8 cellular contexts compared by ENCODE assay signal in the genomic region with DNA sequence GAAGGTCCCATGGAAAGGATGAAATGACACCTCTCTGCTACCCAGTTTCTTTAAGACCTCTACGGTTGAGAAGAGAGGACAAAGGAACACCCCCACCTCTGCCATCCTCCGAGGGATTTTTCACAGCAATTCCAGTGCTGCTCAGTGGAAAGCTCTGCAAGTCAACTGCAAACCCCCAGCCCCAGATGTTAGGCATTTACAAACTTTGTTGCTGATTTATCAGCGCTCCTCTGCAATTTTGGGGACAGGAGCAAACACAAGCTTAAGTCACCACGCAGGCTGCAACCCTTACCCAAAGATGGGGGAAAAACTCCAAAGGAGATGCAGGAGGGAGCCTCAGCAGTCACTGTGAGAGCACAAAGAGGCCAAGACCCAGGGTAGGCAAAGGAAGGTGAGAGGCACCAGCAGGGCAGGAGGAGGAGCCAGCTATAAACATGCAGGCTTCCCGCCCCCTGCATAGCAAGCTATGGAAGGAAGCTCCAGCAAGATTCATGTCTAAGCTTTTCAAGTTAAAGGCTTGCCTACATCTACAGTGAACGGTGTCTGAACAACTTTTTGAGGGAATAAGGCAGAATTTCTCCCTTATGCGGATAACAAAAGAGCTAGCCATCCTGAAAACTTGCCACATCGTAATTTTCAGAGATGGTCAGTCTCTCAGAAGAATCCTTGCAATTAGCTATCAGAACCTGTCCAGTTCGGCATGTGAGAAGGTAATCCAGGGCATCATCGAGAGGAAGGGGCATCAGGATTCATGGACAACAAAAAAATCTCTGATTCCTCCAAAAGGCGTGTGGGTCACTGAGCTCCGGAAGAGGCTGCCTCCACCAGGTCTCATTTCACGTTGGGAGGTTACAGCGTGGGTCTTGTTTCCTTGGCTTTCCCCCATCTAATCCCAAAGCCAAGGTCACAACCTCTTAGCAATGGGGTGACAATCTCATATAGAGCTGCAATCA. TPM values are rescaled to one million over a fixed set of nuclear protein-coding genes. Genes with fewer than 3 reads are reported as not detected.
DNase-seq lines count a peak whose midpoint lies in the region; ATAC-seq and TF ChIP-seq lines count a peak whose summit lies in the region.

No MANE protein-coding gene starts in this region.

- H3K36me3 ChIP-seq in tibial nerve = peaks cover 0 to 7% (median 0%) of the 10 kb centered on the region in 3 donors

- intact Hi-C loops in left colon (cut with DNase I, micrococcal nuclease) = no loop called here

- ATAC-seq in activated T-cell treated with anti-CD3 and anti-CD28 coated beads, Interleukin-2, amount 50 U/mL, for 4 hours = peak; percentile 12 to 28
- ATAC-seq in left colon = no peak
- ATAC-seq in GM19463 (IDR thresholded peaks at IDR 0.05; ENCODE audit: unreplicated experiment) = no peak

- no peaks in the 10 kb centered on the region for H3K9me3 Mint-ChIP-seq in activated T-cell treated with anti-CD3 and anti-CD28 coated beads, Interleukin-2, amount 50 U/mL, for 4 hours
- H3K9me3 Mint-ChIP-seq in activated naive CD4-positive, alpha-beta T cell treated with anti-CD3 and anti-CD28 coated beads, Interleukin-2, amount 50 U/mL, for 24 hours = no peaks in the 10 kb centered on the region

- no peak for TF ChIP-seq POLR2A in tibial nerve (IDR thresholded peaks at IDR 0.05)

- peak overlapping the region in 3 of 4 donors; percentile 89 to 99 (median 93) for H3K4me3 ChIP-seq in tibial nerve

- H3K27me3 Mint-ChIP-seq in activated T-cell treated with anti-CD3 and anti-CD28 coated beads, Interleukin-2, amount 50 U/mL, for 4 hours (ENCODE audit: low read depth) = no peaks in the 10 kb centered on the region
- no peaks in the 10 kb centered on the region for H3K27me3 Mint-ChIP-seq in activated naive CD4-positive, alpha-beta T cell treated with anti-CD3 and anti-CD28 coated beads, Interleukin-2, amount 50 U/mL, for 24 hours

- peak overlapping the region in 3 of 4 donors; percentile 100 for H3K27ac ChIP-seq in tibial nerve

- no peak for TF ChIP-seq CTCF in tibial nerve (IDR thresholded peaks at IDR 0.05)

- TF ChIP-seq EP300 in tibial nerve (IDR thresholded peaks at IDR 0.05) = no peak

- DNase-seq in activated T-cell treated with anti-CD3 and anti-CD28 coated beads, Interleukin-2, amount 50 U/mL, for 4 hours = peak; percentile 27
- DNase-seq in activated T-cell treated with anti-CD3 and anti-CD28 coated beads for 4 hours (no peak), left colon (peak; percentile 46 to 71), tibial nerve (ENCODE audit: low spot score in 2 of 2) (no peak), NCI-H146 (lab: John Stamatoyannopoulos, UW) (no peak), glomerular visceral epithelial cell (ENCODE audit: extremely low spot score) (no peak)

- H3K4me3 Mint-ChIP-seq in activated T-cell treated with anti-CD3 and anti-CD28 coated beads, Interleukin-2, amount 50 U/mL, for 4 hours = peak overlapping the region; percentile 84
- peak overlapping the region; percentile 92 for H3K4me3 Mint-ChIP-seq in activated naive CD4-positive, alpha-beta T cell treated with anti-CD3 and anti-CD28 coated beads, Interleukin-2, amount 50 U/mL, for 24 hours

- no peaks in the 10 kb centered on the region for H3K27me3 ChIP-seq in tibial nerve

- H3K27ac Mint-ChIP-seq in activated naive CD4-positive, alpha-beta T cell treated with anti-CD3 and anti-CD28 coated beads, Interleukin-2, amount 50 U/mL, for 24 hours = peak overlapping the region; percentile 91

- no peaks in the 10 kb centered on the region for H3K36me3 Mint-ChIP-seq in activated T-cell treated with anti-CD3 and anti-CD28 coated beads, Interleukin-2, amount 50 U/mL, for 4 hours (ENCODE audit: insufficient read depth)
- no peaks in the 10 kb centered on the region for H3K36me3 Mint-ChIP-seq in activated naive CD4-positive, alpha-beta T cell treated with anti-CD3 and anti-CD28 coated beads, Interleukin-2, amount 50 U/mL, for 24 hours

- H3K9me3 ChIP-seq in tibial nerve = no peaks in the 10 kb centered on the region

- WGBS in tibial nerve, 2 donors = 14 to 20% methylated on average over 14 of the region's 14 CpGs

- peaks cover 74% of the 10 kb centered on the region for H3K4me1 Mint-ChIP-seq in activated T-cell treated with anti-CD3 and anti-CD28 coated beads, Interleukin-2, amount 50 U/mL, for 4 hours (ENCODE audit: low read depth)
- peaks cover 73% of the 10 kb centered on the region for H3K4me1 Mint-ChIP-seq in activated naive CD4-positive, alpha-beta T cell treated with anti-CD3 and anti-CD28 coated beads, Interleukin-2, amount 50 U/mL, for 24 hours

- peaks cover 10 to 74% (median 66%) of the 10 kb centered on the region in 4 donors for H3K4me1 ChIP-seq in tibial nerve

RNA-seq across cellular contexts. Expression of a gene that starts 3.9 kb away (rescaled TPM):
- total RNA-seq in activated T-cell treated with anti-CD3 and anti-CD28 coated beads, Interleukin-2, amount 50 U/mL, for 4 hours = 10 to 100 TPM; 30.9 to 41.7 (median 35.3) TPM
- total RNA-seq in left colon (100 to 1,000 TPM; 152 to 254 TPM), tibial nerve (100 to 1,000 TPM; 117 to 141 (median 123) TPM)

RNA-seq across cellular contexts. Expression of a gene that starts 24.1 kb away (rescaled TPM):
- under 1 TPM; 0.16 to 0.86 (median 0.24) TPM for total RNA-seq in activated T-cell treated with anti-CD3 and anti-CD28 coated beads, Interleukin-2, amount 50 U/mL, for 4 hours
- total RNA-seq in left colon = 1 to 10 TPM; 7.5 to 7.7 TPM
- total RNA-seq in tibial nerve = 1 to 10 TPM; 2.3 to 4.2 (median 3.3) TPM

Comparison
In these comparisons a context has a peak if more than half of its experiments do, and no peak if none do; other contexts are left out.
1. DNase-seq: peak in activated T-cell treated with anti-CD3 and anti-CD28 coated beads, Interleukin-2, amount 50 U/mL, for 4 hours (single experiment) and left colon (2 of 2); none in activated T-cell treated with anti-CD3 and anti-CD28 coated beads for 4 hours (single experiment), tibial nerve (0 of 2), NCI-H146 (single experiment) and glomerular visceral epithelial cell (single experiment).
2. ATAC-seq: peak in activated T-cell treated with anti-CD3 and anti-CD28 coated beads, Interleukin-2, amount 50 U/mL, for 4 hours (2 of 2); none in left colon (single experiment) and GM19463 (single experiment).